Comparison of ENCODE assay signal across 8 cellular contexts in the genomic region with DNA sequence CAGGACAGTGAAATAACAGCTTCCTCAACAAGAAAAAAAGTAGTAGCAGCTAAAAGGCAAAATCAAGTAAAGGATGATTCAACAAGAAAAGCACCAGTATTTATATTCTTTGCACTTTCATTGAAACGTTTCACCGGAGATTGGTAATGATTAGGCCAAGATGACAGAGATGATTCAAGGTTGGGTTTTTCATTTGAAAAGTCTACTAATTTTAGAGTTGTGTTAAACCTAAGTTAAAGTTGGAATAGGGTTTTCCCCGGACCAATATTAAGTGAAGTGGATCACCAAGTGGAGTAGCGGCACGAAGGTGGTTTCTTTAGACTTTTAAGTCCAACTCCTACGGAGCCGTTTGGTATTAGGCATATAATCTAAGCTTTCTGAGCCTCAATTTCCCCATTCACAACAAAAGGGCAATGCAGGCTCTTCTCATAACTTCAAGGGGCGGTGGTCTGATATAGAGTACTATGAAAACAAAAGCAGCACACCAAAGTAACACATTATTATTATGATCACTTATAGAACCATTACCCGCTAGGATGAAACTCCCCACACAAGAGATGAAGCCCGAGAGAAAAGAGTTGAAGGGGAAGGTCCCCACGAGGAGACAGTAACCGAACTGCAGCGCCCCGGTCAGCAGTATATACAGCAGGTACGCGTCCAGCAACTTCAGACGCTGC. TPM values are rescaled to one million over a fixed set of nuclear protein-coding genes. Genes with fewer than 3 reads are reported as not detected.
DNase-seq lines count a peak whose midpoint lies in the region; ATAC-seq, FAIRE-seq and TF ChIP-seq lines count a peak whose summit lies in the region.

No MANE protein-coding gene starts in this region.

- H3K4me3 Mint-ChIP-seq in Calu3 (ENCODE audit: low read depth, unreplicated experiment) = peak overlapping the region; percentile 87
- peak overlapping the region; percentile 97 for H3K4me3 Mint-ChIP-seq in osteocyte (ENCODE audit: unreplicated experiment)

- no peak overlapping the region for H4K91ac ChIP-seq in H1 (replicated peaks; ENCODE audit: insufficient read length, low read length)

- H3K4me2 ChIP-seq in H1 (ENCODE audit: insufficient read depth in 1 of 2, low read depth in 2 of 2, low read length in 2 of 2) = peak overlapping the region; percentile 74 to 88

- H3K9me3 ChIP-seq in H1 (ENCODE audit: insufficient read depth in 2 of 2, low read depth in 1 of 2, low read length in 1 of 2) = no peaks in the 10 kb centered on the region

- ATAC-seq in HG03354 (IDR thresholded peaks at IDR 0.05; ENCODE audit: poor library complexity, severe bottlenecking, unreplicated experiment) = no peak

- no peak overlapping the region for H3K14ac ChIP-seq in H1 (ENCODE audit: insufficient read length)

- no peak for TF ChIP-seq RAD21 in H1 (IDR thresholded peaks at IDR 0.05 in 1 of 2, conservative IDR thresholded peaks at IDR 0.05 in 1 of 2; ENCODE audit: low read depth in 2 of 2, low read length in 2 of 2)

- H2AFZ ChIP-seq in H1 (ENCODE audit: low read length) = 0 out of 2 replicates have a peak overlapping the region, but pooled peaks have one; percentile 45

- no peak for FAIRE-seq in H1 (lab: Jason Lieb, UNC)

- no peaks in the 10 kb centered on the region for H3K36me3 ChIP-seq in H1 (ENCODE audit: control insufficient read depth in 2 of 4, insufficient read depth in 4 of 4, low read length in 3 of 4)

- no peak overlapping the region for H3K4ac ChIP-seq in H1 (replicated peaks; ENCODE audit: insufficient read length, low read depth, low read length)

- no peaks in the 10 kb centered on the region for H3K27me3 ChIP-seq in H1 (replicated peaks in 1 of 4; ENCODE audit: control insufficient read depth in 3 of 4, extremely low read depth in 1 of 4, insufficient read depth in 3 of 4, low read length in 3 of 4)

- H3K9me3 Mint-ChIP-seq in Calu3 (ENCODE audit: low read depth, unreplicated experiment) = no peaks in the 10 kb centered on the region
- H3K9me3 Mint-ChIP-seq in osteocyte (ENCODE audit: unreplicated experiment) = no peaks in the 10 kb centered on the region

- H3K9ac ChIP-seq in H1 (replicated peaks in 1 of 4; ENCODE audit: extremely low read depth in 1 of 4, low read depth in 3 of 4, low read length in 3 of 4) = peak overlapping the region; percentile 69 to 80 (median 78)

- H2BK15ac ChIP-seq in H1 (ENCODE audit: low read length) = no peak overlapping the region

- no peak overlapping the region for H2BK20ac ChIP-seq in H1 (ENCODE audit: low read length)

- TF ChIP-seq EP300 in H1 (IDR thresholded peaks at IDR 0.05; ENCODE audit: borderline replicate concordance in 1 of 2, low read depth in 2 of 2, low read length in 2 of 2) = no peak

- H2AK5ac ChIP-seq in H1 (ENCODE audit: low read depth, low read length) = no peak overlapping the region

- intact Hi-C loops in Calu3 (cut with micrococcal nuclease; ENCODE audit: unreplicated experiment) = loop anchor here (2.0 kb wide), 1 partner anchor 16 kb away; no protein-coding TSS in a partner anchor

- H3K27ac ChIP-seq in H1 (ENCODE audit: low read depth, low read length) = peak overlapping the region; percentile 21; the same call in 1 of the 2 replicates

- H4K20me1 ChIP-seq in H1 (replicated peaks in 1 of 2; ENCODE audit: control insufficient read depth in 1 of 2, insufficient read depth in 2 of 2, low read length in 2 of 2) = peaks cover 0 to 6% of the 10 kb centered on the region in 2 experiments

- H2BK5ac ChIP-seq in H1 (ENCODE audit: low read depth, low read length) = peak overlapping the region; percentile 55; the same call in 1 of the 2 replicates

- DNase-seq in Calu3 (no peak), NB4 (ENCODE audit: low read depth) (peak; percentile 11), H1 (ENCODE audit: low read depth in 1 of 2, low spot score in 2 of 2) (no peak), osteocyte (ENCODE audit: extremely low spot score, unreplicated experiment) (no peak), NCI-H187 (lab: John Stamatoyannopoulos, UW) (no peak), amygdala (lab: John Stamatoyannopoulos, UW) (no peak), MV-4-11 (lab: John Stamatoyannopoulos, UW) (no peak)

- POLR2A ChIA-PET in H1 (lab: Charles Lee; ENCODE audit: partially characterized antibody) = interaction anchor here (0.6 to 2.7 kb wide), 7 partner anchors 10 to 203 kb away, joined by 3 to 22 read pairs (median 3); a partner anchor contains a TSS

- H3K79me1 ChIP-seq in H1 (ENCODE audit: low read depth, low read length) = peaks cover 8% of the 10 kb centered on the region

- peaks cover 5 to 49% of the 10 kb centered on the region in 2 experiments for H3K79me2 ChIP-seq in H1 (ENCODE audit: control insufficient read depth in 1 of 2, insufficient read depth in 2 of 2, low read length in 2 of 2)

- CTCF ChIA-PET in Calu3 (lab: Charles Lee) (interaction anchor here (0.8 to 2.4 kb wide), 6 partner anchors 10 to 234 kb away, joined by 4 to 20 read pairs (median 7); a partner anchor contains a TSS), H1 (lab: Charles Lee; ENCODE audit: partially characterized antibody) (interaction anchor here (0.6 to 3.1 kb wide), 10 partner anchors 10 to 377 kb away, joined by 3 to 19 read pairs (median 4); a partner anchor contains a TSS)

- TF ChIP-seq POLR2A in NB4 (IDR thresholded peaks at IDR 0.05; ENCODE audit: extremely low read depth, insufficient read length) = no peak
- no peak for TF ChIP-seq POLR2A in H1 (IDR thresholded peaks at IDR 0.05; ENCODE audit: control extremely low read depth in 1 of 2, low read depth in 2 of 2, low read length in 2 of 2)

- 0 out of 2 replicates have a peak overlapping the region, but pooled peaks have one; percentile 28 for H2BK12ac ChIP-seq in H1 (ENCODE audit: low read depth, low read length)

- peak overlapping the region; percentile 93 for H3K27ac Mint-ChIP-seq in Calu3 (ENCODE audit: unreplicated experiment)
- H3K27ac Mint-ChIP-seq in osteocyte (ENCODE audit: unreplicated experiment) = peak overlapping the region; percentile 100

- H3K23me2 ChIP-seq in H1 (ENCODE audit: low read depth, low read length) = peaks cover 6% of the 10 kb centered on the region

- no peak overlapping the region for H4K8ac ChIP-seq in H1 (ENCODE audit: extremely low read depth, insufficient read depth, low read length)

- peaks cover 0 to 3% (median under 1%) of the 10 kb centered on the region in 4 experiments; a peak in 3 of 7 replicates for H3K4me1 ChIP-seq in H1 (replicated peaks in 1 of 4; ENCODE audit: control insufficient read depth in 3 of 4, insufficient read depth in 4 of 4, low read length in 3 of 4)

- no peak overlapping the region for H2BK120ac ChIP-seq in H1 (replicated peaks; ENCODE audit: low read depth, low read length)

- H3K18ac ChIP-seq in H1 (ENCODE audit: extremely low read depth, low read length) = peak overlapping the region; percentile 65

- peak overlapping the region; percentile 85 for H3K4me3 ChIP-seq in NB4 (ENCODE audit: low read depth, low read length)
- H3K4me3 ChIP-seq in H1 (ENCODE audit: extremely low read depth in 1 of 4, insufficient read depth in 2 of 4, low read depth in 3 of 4, low read length in 4 of 4) = peak overlapping the region; percentile 81 to 99 (median 98)

- no peak overlapping the region for H4K5ac ChIP-seq in H1 (ENCODE audit: insufficient read length, low read depth, low read length)

- H3K27me3 Mint-ChIP-seq in Calu3 (ENCODE audit: unreplicated experiment) (peaks cover 12% of the 10 kb centered on the region), osteocyte (ENCODE audit: unreplicated experiment) (peaks cover 18% of the 10 kb centered on the region)

- TF ChIP-seq CTCF in Calu3 (IDR thresholded peaks at IDR 0.05; ENCODE audit: unreplicated experiment) (no peak), NB4 (IDR thresholded peaks at IDR 0.05; ENCODE audit: low read depth, low read length) (no peak), H1 (IDR thresholded peaks at IDR 0.05; ENCODE audit: control extremely low read depth in 1 of 3, insufficient read depth in 1 of 3, low read depth in 1 of 3, low read length in 3 of 3) (no peak), osteocyte (IDR thresholded peaks at IDR 0.05) (no peak)

- no peak overlapping the region for H3K56ac ChIP-seq in H1 (replicated peaks; ENCODE audit: insufficient read length, low read depth, low read length)

- H3K4me1 Mint-ChIP-seq in Calu3 (ENCODE audit: low read depth, unreplicated experiment) = peaks cover 26% of the 10 kb centered on the region
- H3K4me1 Mint-ChIP-seq in osteocyte (ENCODE audit: unreplicated experiment) = peaks cover 49% of the 10 kb centered on the region

- 7% methylated on average over 17 of the region's 17 CpGs; no CpG with 5 or more reads in 1 of the 2 experiments for WGBS in H1 (ENCODE audit: extremely low coverage in 1 of 2, insufficient coverage in 1 of 2, insufficient read length in 1 of 2, insufficient replicate concordance in 2 of 2, low coverage in 1 of 2, low lambda C conversion rate in 2 of 2, missing lambda C conversion rate in 1 of 2), 2 experiments

- H3K36me3 Mint-ChIP-seq in Calu3 (ENCODE audit: insufficient read depth, unreplicated experiment) (peaks cover 31% of the 10 kb centered on the region), osteocyte (ENCODE audit: unreplicated experiment) (peaks cover 12% of the 10 kb centered on the region)

- BruUV-seq in Calu3 (replicated peaks; lab: Mats Ljungman, UMichigan) = TSS peak; percentile 72

- H3K23ac ChIP-seq in H1 (ENCODE audit: insufficient read length) = no peak overlapping the region

RNA-seq across cellular contexts. Expression of a gene that starts 0.5 kb away (rescaled TPM):
- total RNA-seq in Calu3 (2022) (196 and 197 TPM in 2 replicates), osteocyte (220 and 223 TPM in 2 replicates)
- 131 and 133 TPM in 2 replicates for total RNA-seq in H1 (2021; fragmentation: NEBNext Ultra II Directional; extraction: Animal tissue kit (Norgen Biotek cat#: 25700))
- polyA plus RNA-seq in H1 (2011; rRNA removed) = 433 and 440 TPM in 2 replicates
- 275 TPM for polyA plus RNA-seq in H1 (2011; cell fraction: cytosol; rRNA removed)
- polyA plus RNA-seq in H1 (2011; cell fraction: nucleus; rRNA removed) = 98.3 TPM
- 143 to 165 TPM (median 156 TPM) in 4 replicates for polyA plus RNA-seq in H1 (2012, experiment 1 of 2)
- 219 TPM for polyA plus RNA-seq in H1 (2012, experiment 2 of 2)
- 197 TPM for polyA plus RNA-seq in H1 (2013, experiment 1 of 2)
- polyA plus RNA-seq in H1 (2013, experiment 2 of 2) = 233 TPM
- 101 and 159 TPM in 2 replicates for polyA minus RNA-seq in H1 (2011; rRNA and poly(A)+ RNA removed)
- polyA minus RNA-seq in H1 (2011; cell fraction: cytosol; rRNA and poly(A)+ RNA removed) = 50.4 TPM
- 34.9 TPM for polyA minus RNA-seq in H1 (2011; cell fraction: nucleus; rRNA and poly(A)+ RNA removed)

RNA-seq across cellular contexts. Expression of a gene that starts 9.5 kb away (rescaled TPM):
- total RNA-seq in Calu3 (2022) (11.2 and 11.6 TPM in 2 replicates), osteocyte (74.1 and 87.3 TPM in 2 replicates)
- 32.4 and 37.1 TPM in 2 replicates for total RNA-seq in H1 (2021; fragmentation: NEBNext Ultra II Directional; extraction: Animal tissue kit (Norgen Biotek cat#: 25700))
- 40.6 and 42.9 TPM in 2 replicates for polyA plus RNA-seq in H1 (2011; rRNA removed)
- 33.3 TPM for polyA plus RNA-seq in H1 (2011; cell fraction: cytosol; rRNA removed)
- polyA plus RNA-seq in H1 (2011; cell fraction: nucleus; rRNA removed) = 39.0 TPM
- polyA plus RNA-seq in H1 (2012, experiment 1 of 2) = 21.3 to 29.2 TPM (median 25.0 TPM) in 4 replicates
- 25.7 TPM for polyA plus RNA-seq in H1 (2012, experiment 2 of 2)
- 25.1 TPM for polyA plus RNA-seq in H1 (2013, experiment 1 of 2)
- polyA plus RNA-seq in H1 (2013, experiment 2 of 2) = 26.5 TPM
- polyA minus RNA-seq in H1 (2011; rRNA and poly(A)+ RNA removed) = 34.9 and 36.6 TPM in 2 replicates
- 12.8 TPM for polyA minus RNA-seq in H1 (2011; cell fraction: cytosol; rRNA and poly(A)+ RNA removed)
- 22.9 TPM for polyA minus RNA-seq in H1 (2011; cell fraction: nucleus; rRNA and poly(A)+ RNA removed)

RNA-seq across cellular contexts. Expression of a gene that starts 55.6 kb away (rescaled TPM):
- total RNA-seq in Calu3 (2022) (not detected in 2 replicates), osteocyte (not detected in 2 replicates)
- total RNA-seq in H1 (2021; fragmentation: NEBNext Ultra II Directional; extraction: Animal tissue kit (Norgen Biotek cat#: 25700)) = not detected in 2 replicates
- not detected in 2 replicates for polyA plus RNA-seq in H1 (2011; rRNA removed)
- not detected for polyA plus RNA-seq in H1 (2011; cell fraction: cytosol; rRNA removed)
- polyA plus RNA-seq in H1 (2011; cell fraction: nucleus; rRNA removed) = not detected
- not detected in 4 replicates for polyA plus RNA-seq in H1 (2012, experiment 1 of 2)
- not detected for polyA plus RNA-seq in H1 (2012, experiment 2 of 2)
- polyA plus RNA-seq in H1 (2013, experiment 1 of 2) = not detected
- not detected for polyA plus RNA-seq in H1 (2013, experiment 2 of 2)
- not detected in 2 replicates for polyA minus RNA-seq in H1 (2011; rRNA and poly(A)+ RNA removed)
- polyA minus RNA-seq in H1 (2011; cell fraction: cytosol; rRNA and poly(A)+ RNA removed) = not detected
- polyA minus RNA-seq in H1 (2011; cell fraction: nucleus; rRNA and poly(A)+ RNA removed) = not detected
